ENCODE assay signal across 1 cellular context in genomic region chr10:103578782-103579382, GRCh38.
TF ChIP-seq lines count a peak whose summit lies in the region.

No MANE protein-coding gene starts in this region.

TF ChIP-seq in HepG2, 621 proteins besides CTCF, POLR2A, EP300 and RAD21 (continued from another document and continues in another):
- no peak for TF ChIP-seq ELK4 (CRISPR knock-in tag; IDR thresholded peaks at IDR 0.05; ENCODE audit: borderline replicate concordance)
- TF ChIP-seq ZNF333 (CRISPR knock-in tag; IDR thresholded peaks at IDR 0.05; ENCODE audit: borderline replicate concordance), result no peak
- no peak for TF ChIP-seq ATM (IDR thresholded peaks at IDR 0.05; ENCODE audit: borderline replicate concordance)
- no peak for TF ChIP-seq NFE2L1 (CRISPR knock-in tag; IDR thresholded peaks at IDR 0.05; ENCODE audit: borderline replicate concordance)
- no peak for TF ChIP-seq ZNF235 (CRISPR knock-in tag; IDR thresholded peaks at IDR 0.05; ENCODE audit: borderline replicate concordance)
- TF ChIP-seq ZNF343 (CRISPR knock-in tag; IDR thresholded peaks at IDR 0.05), result peak; percentile 55; the same call in 1 of the 2 replicates
- no peak for TF ChIP-seq ZNF883 (CRISPR knock-in tag; IDR thresholded peaks at IDR 0.05; ENCODE audit: not compliant biosample characterization)
- no peak for TF ChIP-seq ZNF775 (CRISPR knock-in tag; IDR thresholded peaks at IDR 0.05; ENCODE audit: borderline replicate concordance)
- peak; percentile 80 for TF ChIP-seq UBTF (CRISPR knock-in tag; IDR thresholded peaks at IDR 0.05)
- 0 out of 2 replicates have a peak, but pooled peaks have one; percentile 36 for TF ChIP-seq DMAP1 (CRISPR knock-in tag; IDR thresholded peaks at IDR 0.05)
- TF ChIP-seq IRX3 (CRISPR knock-in tag; IDR thresholded peaks at IDR 0.05; ENCODE audit: borderline replicate concordance, low read depth), result no peak
- TF ChIP-seq SAFB2 (CRISPR knock-in tag; IDR thresholded peaks at IDR 0.05; ENCODE audit: borderline replicate concordance, low read depth), result no peak
- TF ChIP-seq PRMT3 (CRISPR knock-in tag; IDR thresholded peaks at IDR 0.05; ENCODE audit: borderline replicate concordance, low read depth), result no peak
- TF ChIP-seq ZNF776 (CRISPR knock-in tag; IDR thresholded peaks at IDR 0.05), result no peak
- no peak for TF ChIP-seq ZNF850 (CRISPR knock-in tag; conservative IDR thresholded peaks at IDR 0.05)
- TF ChIP-seq SNRNP70 (IDR thresholded peaks at IDR 0.05; ENCODE audit: low read depth, low read length), result no peak
- TF ChIP-seq ARNT (IDR thresholded peaks at IDR 0.05), result no peak
- TF ChIP-seq HMG20B (CRISPR knock-in tag; conservative IDR thresholded peaks at IDR 0.05), result 0 out of 2 replicates have a peak, but pooled peaks have one; percentile 47
- no peak for TF ChIP-seq ZBTB21 (CRISPR knock-in tag; IDR thresholded peaks at IDR 0.05)
- TF ChIP-seq GMEB2 (CRISPR knock-in tag; IDR thresholded peaks at IDR 0.05; ENCODE audit: low read depth), result no peak
- TF ChIP-seq ETV5 (CRISPR knock-in tag; IDR thresholded peaks at IDR 0.05; ENCODE audit: borderline replicate concordance), result peak; percentile 99
- TF ChIP-seq KDM4B (CRISPR knock-in tag; IDR thresholded peaks at IDR 0.05), result 0 out of 2 replicates have a peak, but pooled peaks have one; percentile 37
- TF ChIP-seq ZXDC (CRISPR knock-in tag; IDR thresholded peaks at IDR 0.05), result no peak
- TF ChIP-seq SMAD9 (CRISPR knock-in tag; IDR thresholded peaks at IDR 0.05), result no peak
- TF ChIP-seq GATAD2A (CRISPR knock-in tag; IDR thresholded peaks at IDR 0.05), result peak; percentile 82
- TF ChIP-seq ZNF737 (CRISPR knock-in tag; IDR thresholded peaks at IDR 0.05; ENCODE audit: borderline replicate concordance), result no peak
- no peak for TF ChIP-seq SETDB1 (CRISPR knock-in tag; IDR thresholded peaks at IDR 0.05; ENCODE audit: borderline replicate concordance)
- TF ChIP-seq ATF3 (CRISPR knock-in tag; IDR thresholded peaks at IDR 0.05), result no peak
- no peak for TF ChIP-seq MXI1 (IDR thresholded peaks at IDR 0.05; ENCODE audit: borderline replicate concordance, low read depth, low read length)
- peak; percentile 65 for TF ChIP-seq NCOA2 (CRISPR knock-in tag; IDR thresholded peaks at IDR 0.05)
- TF ChIP-seq ZNF646 (CRISPR knock-in tag; IDR thresholded peaks at IDR 0.05), result no peak
- TF ChIP-seq ZNF629 (CRISPR knock-in tag; conservative IDR thresholded peaks at IDR 0.05), result no peak; the same call in 1 of the 2 replicates
- no peak for TF ChIP-seq ZNF550 (CRISPR knock-in tag; IDR thresholded peaks at IDR 0.05; ENCODE audit: borderline replicate concordance)
- peak; percentile 73; the same call in 1 of the 2 replicates for TF ChIP-seq NR2F6 (IDR thresholded peaks at IDR 0.05)
- peak; percentile 82; the same call in 1 of the 2 replicates for TF ChIP-seq NR2F6 (CRISPR knock-in tag; IDR thresholded peaks at IDR 0.05)
- TF ChIP-seq CEBPB (IDR thresholded peaks at IDR 0.05; ENCODE audit: borderline replicate concordance, low read depth, low read length), result no peak
- no peak for TF ChIP-seq NFRKB (IDR thresholded peaks at IDR 0.05)
- no peak for TF ChIP-seq KLF12 (CRISPR knock-in tag; IDR thresholded peaks at IDR 0.05; ENCODE audit: borderline replicate concordance)
- 0 out of 2 replicates have a peak, but pooled peaks have one; percentile 32 for TF ChIP-seq GATA4 (IDR thresholded peaks at IDR 0.05; ENCODE audit: borderline replicate concordance, low read depth)
- no peak for TF ChIP-seq BCL3 (CRISPR knock-in tag; IDR thresholded peaks at IDR 0.05)
- TF ChIP-seq NCOR1 (IDR thresholded peaks at IDR 0.05; ENCODE audit: borderline replicate concordance, low read length), result no peak
- no peak for TF ChIP-seq ATRX (CRISPR knock-in tag; IDR thresholded peaks at IDR 0.05; ENCODE audit: borderline replicate concordance)
- TF ChIP-seq PREB (CRISPR knock-in tag; IDR thresholded peaks at IDR 0.05), result no peak
- TF ChIP-seq ZNF451 (CRISPR knock-in tag; IDR thresholded peaks at IDR 0.05), result 0 out of 2 replicates have a peak, but pooled peaks have one; percentile 33
- no peak for TF ChIP-seq ZBTB49 (CRISPR knock-in tag; IDR thresholded peaks at IDR 0.05; ENCODE audit: borderline replicate concordance)
- TF ChIP-seq FOXO1 (CRISPR knock-in tag; IDR thresholded peaks at IDR 0.05), result peak; percentile 89; the same call in 1 of the 2 replicates
- TF ChIP-seq ZSCAN25 (CRISPR knock-in tag; IDR thresholded peaks at IDR 0.05), result 0 out of 2 replicates have a peak, but pooled peaks have one; percentile 26
